8 cellular contexts compared by ENCODE assay signal in the genomic region with DNA sequence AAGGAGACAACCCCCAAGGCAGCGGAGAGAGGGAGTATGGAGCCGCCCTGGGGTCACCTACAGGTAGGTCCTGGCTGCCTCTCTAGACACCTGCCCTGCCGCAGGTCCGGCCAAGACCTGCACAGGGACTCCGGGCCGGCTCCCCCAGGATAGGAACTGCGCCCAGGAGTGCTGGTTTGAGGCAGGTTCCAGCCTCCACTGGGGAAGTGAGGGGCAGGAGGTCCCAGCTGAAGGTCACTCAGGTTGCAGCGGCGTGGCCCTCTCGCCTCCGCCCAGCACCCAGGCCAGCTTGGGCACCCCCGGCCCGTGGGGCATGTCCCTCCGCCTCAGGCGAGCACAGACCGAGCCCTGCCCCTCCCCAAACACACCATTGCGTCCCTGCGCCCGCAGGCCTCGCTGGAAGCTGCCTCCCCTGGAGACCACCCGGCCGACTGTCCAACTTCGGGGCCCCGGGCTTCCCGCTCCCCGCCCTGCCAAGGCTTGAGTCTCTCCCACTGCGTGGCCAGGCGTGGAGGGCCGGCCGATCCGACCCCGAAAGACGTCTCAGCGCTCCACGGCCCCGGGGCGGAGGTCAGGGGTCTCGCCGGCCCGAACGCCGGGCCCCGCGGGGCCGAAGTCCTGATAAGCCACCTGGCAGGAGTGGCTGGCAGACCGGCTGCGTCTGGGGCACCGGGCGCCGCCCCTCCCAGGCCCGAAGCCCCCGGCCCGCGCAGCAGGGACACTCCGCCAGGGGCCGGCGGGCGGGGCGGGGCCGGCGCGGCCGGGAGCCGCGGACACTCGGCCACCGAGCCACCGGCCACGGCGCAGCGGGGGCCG. TPM values are rescaled to one million over a fixed set of nuclear protein-coding genes. Genes with fewer than 3 reads are reported as not detected.
DNase-seq lines count a peak whose midpoint lies in the region; ATAC-seq and TF ChIP-seq lines count a peak whose summit lies in the region.

No MANE protein-coding gene starts in this region.

- no peaks in the 10 kb centered on the region for H3F3A ChIP-seq in SK-N-SH (replicated peaks; ENCODE audit: insufficient read depth)

- peak overlapping the region; percentile 91 for H3K9ac ChIP-seq in SK-N-SH
- peak overlapping the region; percentile 97 for H3K9ac ChIP-seq in rectal smooth muscle tissue (ENCODE audit: low read length)

- no peak for TF ChIP-seq CTCF in SK-N-SH (IDR thresholded peaks at IDR 0.05)

- H3K4me3 Mint-ChIP-seq in T-helper 2 cell treated with Interferon-gamma antibody and Interleukin-4, amounts not matched to agents 5 μg/mL and 100 μg/mL, for 36 hours, result peak overlapping the region; percentile 74

- no peak for TF ChIP-seq EP300 in SK-N-SH (IDR thresholded peaks at IDR 0.05; ENCODE audit: borderline replicate concordance in 1 of 2, low read depth in 1 of 2, low read length in 1 of 2)

- no peak overlapping the region for H2AFZ ChIP-seq in SK-N-SH (ENCODE audit: low read depth)

- peaks cover 7% of the 10 kb centered on the region for H3K27me3 Mint-ChIP-seq in T-helper 2 cell treated with Interferon-gamma antibody and Interleukin-4, amounts not matched to agents 5 μg/mL and 100 μg/mL, for 36 hours (ENCODE audit: low read depth)

- peak overlapping the region; percentile 68 to 80 for H3K4me3 ChIP-seq in SK-N-SH (ENCODE audit: low read depth in 2 of 2, low read length in 1 of 2)
- peak overlapping the region; percentile 88 for H3K4me3 ChIP-seq in rectal smooth muscle tissue (ENCODE audit: low read length)

- peaks cover 20% of the 10 kb centered on the region for H3K36me3 Mint-ChIP-seq in T-helper 2 cell treated with Interferon-gamma antibody and Interleukin-4, amounts not matched to agents 5 μg/mL and 100 μg/mL, for 36 hours (ENCODE audit: low read depth)

- no peaks in the 10 kb centered on the region for H3K9me3 ChIP-seq in SK-N-SH

- no peaks in the 10 kb centered on the region for H3K36me3 ChIP-seq in SK-N-SH (replicated peaks in 1 of 2; ENCODE audit: control insufficient read depth in 1 of 2, insufficient read depth in 2 of 2, low read length in 1 of 2)
- no peaks in the 10 kb centered on the region for H3K36me3 ChIP-seq in rectal smooth muscle tissue (ENCODE audit: control insufficient read depth, insufficient read depth, low read length)

- peak overlapping the region; percentile 80 to 94 for H3K27ac ChIP-seq in SK-N-SH (ENCODE audit: low read depth in 2 of 2, low read length in 1 of 2)
- H3K27ac ChIP-seq in rectal smooth muscle tissue (ENCODE audit: low read depth, low read length), result peak overlapping the region; percentile 99

- CTCF ChIA-PET in SK-N-SH (lab: Yijun Ruan, JAX), result interaction anchor here (1.4 to 9.4 kb wide), 2 partner anchors 32 to 156 kb away, joined by 5 to 47 read pairs; a partner anchor contains a TSS

- POLR2A ChIA-PET in SK-N-SH (lab: Yijun Ruan, JAX), result no interaction called here

- H3K27me3 ChIP-seq in SK-N-SH (ENCODE audit: insufficient read depth), result no peaks in the 10 kb centered on the region
- H3K27me3 ChIP-seq in rectal smooth muscle tissue (ENCODE audit: control insufficient read depth, insufficient read depth, low read length), result no peaks in the 10 kb centered on the region

- H3K4me1 ChIP-seq in SK-N-SH (ENCODE audit: control insufficient read depth in 1 of 2, insufficient read depth in 2 of 2, low read depth in 1 of 2, low read length in 1 of 2) (peaks cover 0 to 29% of the 10 kb centered on the region in 2 experiments; a peak in 1 of 4 replicates), rectal smooth muscle tissue (ENCODE audit: control insufficient read depth, insufficient read depth, low read length) (peaks cover 2% of the 10 kb centered on the region)

- peak overlapping the region; percentile 87 for H3K27ac Mint-ChIP-seq in T-helper 2 cell treated with Interferon-gamma antibody and Interleukin-4, amounts not matched to agents 5 μg/mL and 100 μg/mL, for 36 hours

- TF ChIP-seq RAD21 in SK-N-SH (IDR thresholded peaks at IDR 0.05; ENCODE audit: low read length), result no peak

- ATAC-seq in SK-N-SH treated with all-trans-retinoic acid at 6 μM for 48 hours (no peak), Right ventricle myocardium superior (ENCODE audit: poor library complexity) (peak; percentile 0)

- no peaks in the 10 kb centered on the region for H3K9me2 ChIP-seq in SK-N-SH

- DNase-seq in SK-N-SH (peak; percentile 82), Right ventricle myocardium superior (peak; percentile 59), DMS153 (lab: John Stamatoyannopoulos, UW) (no peak), NCI-H1930 (lab: John Stamatoyannopoulos, UW) (no peak)
- no peak for DNase-seq in T-helper 2 cell treated with Interferon-gamma antibody and Interleukin-4, amounts not matched to agents 5 μg/mL and 100 μg/mL, for 36 hours (ENCODE audit: low spot score)
- DNase-seq in activated naive CD4-positive, alpha-beta T cell treated with Interleukin-2 at 50 U/mL for 16 hours, result no peak

- H3K4me2 ChIP-seq in SK-N-SH, result peak overlapping the region; percentile 96

- intact Hi-C loops in Right ventricle myocardium superior (cut with DNase I), result no loop called here

- H3K4me1 Mint-ChIP-seq in T-helper 2 cell treated with Interferon-gamma antibody and Interleukin-4, amounts not matched to agents 5 μg/mL and 100 μg/mL, for 36 hours (ENCODE audit: low read depth), result peaks cover 16% of the 10 kb centered on the region

- 70% methylated on average over 7 of the region's 72 CpGs for WGBS in SK-N-SH (ENCODE audit: low lambda C conversion rate)

- no peaks in the 10 kb centered on the region for H3K9me3 Mint-ChIP-seq in T-helper 2 cell treated with Interferon-gamma antibody and Interleukin-4, amounts not matched to agents 5 μg/mL and 100 μg/mL, for 36 hours

- H4K20me1 ChIP-seq in SK-N-SH (ENCODE audit: insufficient read depth), result peaks cover 30% of the 10 kb centered on the region

- peaks cover 35% of the 10 kb centered on the region for H3K79me2 ChIP-seq in SK-N-SH (ENCODE audit: insufficient read depth)

TF ChIP-seq in SK-N-SH, 30 proteins besides CTCF, POLR2A, EP300 and RAD21 (continues in another document):
- TF ChIP-seq ELF1 (IDR thresholded peaks at IDR 0.05) (no peak), MEF2A (IDR thresholded peaks at IDR 0.05; ENCODE audit: borderline replicate concordance, low read depth) (no peak), TAF1 (IDR thresholded peaks at IDR 0.05; ENCODE audit: borderline replicate concordance, low read depth, low read length) (no peak), TCF12 (IDR thresholded peaks at IDR 0.05) (no peak)
- TF ChIP-seq, protein P1, sequence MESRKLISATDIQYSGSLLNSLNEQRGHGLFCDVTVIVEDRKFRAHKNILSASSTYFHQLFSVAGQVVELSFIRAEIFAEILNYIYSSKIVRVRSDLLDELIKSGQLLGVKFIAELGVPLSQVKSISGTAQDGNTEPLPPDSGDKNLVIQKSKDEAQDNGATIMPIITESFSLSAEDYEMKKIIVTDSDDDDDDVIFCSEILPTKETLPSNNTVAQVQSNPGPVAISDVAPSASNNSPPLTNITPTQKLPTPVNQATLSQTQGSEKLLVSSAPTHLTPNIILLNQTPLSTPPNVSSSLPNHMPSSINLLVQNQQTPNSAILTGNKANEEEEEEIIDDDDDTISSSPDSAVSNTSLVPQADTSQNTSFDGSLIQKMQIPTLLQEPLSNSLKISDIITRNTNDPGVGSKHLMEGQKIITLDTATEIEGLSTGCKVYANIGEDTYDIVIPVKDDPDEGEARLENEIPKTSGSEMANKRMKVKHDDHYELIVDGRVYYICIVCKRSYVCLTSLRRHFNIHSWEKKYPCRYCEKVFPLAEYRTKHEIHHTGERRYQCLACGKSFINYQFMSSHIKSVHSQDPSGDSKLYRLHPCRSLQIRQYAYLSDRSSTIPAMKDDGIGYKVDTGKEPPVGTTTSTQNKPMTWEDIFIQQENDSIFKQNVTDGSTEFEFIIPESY (IDR thresholded peaks at IDR 0.05; ENCODE audit: borderline replicate concordance, low read depth), result no peak

TF ChIP-seq in SK-N-SH treated with all-trans-retinoic acid at 6 μM for 48 hours, 23 proteins besides CTCF, POLR2A, EP300 and RAD21 (continues in another document):
- TF ChIP-seq GLIS3 (CRISPR knock-in tag; IDR thresholded peaks at IDR 0.05) (no peak), PPARA (CRISPR knock-in tag; IDR thresholded peaks at IDR 0.05; ENCODE audit: borderline replicate concordance) (no peak)
- TF ChIP-seq, protein P2, sequence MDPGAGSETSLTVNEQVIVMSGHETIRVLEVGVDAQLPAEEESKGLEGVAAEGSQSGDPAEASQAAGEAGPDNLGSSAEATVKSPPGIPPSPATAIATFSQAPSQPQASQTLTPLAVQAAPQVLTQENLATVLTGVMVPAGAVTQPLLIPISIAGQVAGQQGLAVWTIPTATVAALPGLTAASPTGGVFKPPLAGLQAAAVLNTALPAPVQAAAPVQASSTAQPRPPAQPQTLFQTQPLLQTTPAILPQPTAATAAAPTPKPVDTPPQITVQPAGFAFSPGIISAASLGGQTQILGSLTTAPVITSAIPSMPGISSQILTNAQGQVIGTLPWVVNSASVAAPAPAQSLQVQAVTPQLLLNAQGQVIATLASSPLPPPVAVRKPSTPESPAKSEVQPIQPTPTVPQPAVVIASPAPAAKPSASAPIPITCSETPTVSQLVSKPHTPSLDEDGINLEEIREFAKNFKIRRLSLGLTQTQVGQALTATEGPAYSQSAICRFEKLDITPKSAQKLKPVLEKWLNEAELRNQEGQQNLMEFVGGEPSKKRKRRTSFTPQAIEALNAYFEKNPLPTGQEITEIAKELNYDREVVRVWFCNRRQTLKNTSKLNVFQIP (CRISPR knock-in tag; IDR thresholded peaks at IDR 0.05; ENCODE audit: borderline replicate concordance, low read depth), result no peak
- TF ChIP-seq, protein P3, sequence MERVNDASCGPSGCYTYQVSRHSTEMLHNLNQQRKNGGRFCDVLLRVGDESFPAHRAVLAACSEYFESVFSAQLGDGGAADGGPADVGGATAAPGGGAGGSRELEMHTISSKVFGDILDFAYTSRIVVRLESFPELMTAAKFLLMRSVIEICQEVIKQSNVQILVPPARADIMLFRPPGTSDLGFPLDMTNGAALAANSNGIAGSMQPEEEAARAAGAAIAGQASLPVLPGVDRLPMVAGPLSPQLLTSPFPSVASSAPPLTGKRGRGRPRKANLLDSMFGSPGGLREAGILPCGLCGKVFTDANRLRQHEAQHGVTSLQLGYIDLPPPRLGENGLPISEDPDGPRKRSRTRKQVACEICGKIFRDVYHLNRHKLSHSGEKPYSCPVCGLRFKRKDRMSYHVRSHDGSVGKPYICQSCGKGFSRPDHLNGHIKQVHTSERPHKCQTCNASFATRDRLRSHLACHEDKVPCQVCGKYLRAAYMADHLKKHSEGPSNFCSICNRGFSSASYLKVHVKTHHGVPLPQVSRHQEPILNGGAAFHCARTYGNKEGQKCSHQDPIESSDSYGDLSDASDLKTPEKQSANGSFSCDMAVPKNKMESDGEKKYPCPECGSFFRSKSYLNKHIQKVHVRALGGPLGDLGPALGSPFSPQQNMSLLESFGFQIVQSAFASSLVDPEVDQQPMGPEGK (CRISPR knock-in tag; IDR thresholded peaks at IDR 0.05; ENCODE audit: borderline replicate concordance), result no peak

RNA-seq across cellular contexts. Expression of a gene that starts 1.4 kb away (rescaled TPM):
- 3.5 and 7.2 TPM in 2 replicates for polyA plus RNA-seq in SK-N-SH (2012; rRNA removed)
- polyA plus RNA-seq in SK-N-SH (2012; cell fraction: cytosol; rRNA removed), result 7.1 and 8.9 TPM in 2 replicates
- 14.0 and 14.8 TPM in 2 replicates for polyA plus RNA-seq in SK-N-SH (2012; cell fraction: nucleus; rRNA removed)
- 35.1 TPM for total RNA-seq in Right ventricle myocardium superior

RNA-seq across cellular contexts. Expression of a gene that starts 32.2 kb away (rescaled TPM):
- 35.6 and 58.3 TPM in 2 replicates for polyA plus RNA-seq in SK-N-SH (2012; rRNA removed)
- polyA plus RNA-seq in SK-N-SH (2012; cell fraction: cytosol; rRNA removed), result 26.9 and 34.4 TPM in 2 replicates
- polyA plus RNA-seq in SK-N-SH (2012; cell fraction: nucleus; rRNA removed), result 75.0 and 112 TPM in 2 replicates
- total RNA-seq in Right ventricle myocardium superior, result 38.7 TPM

Comparison
In these comparisons a context has a peak if more than half of its experiments do, and no peak if none do; other contexts are left out.
1. DNase-seq: peak in SK-N-SH (single experiment) and Right ventricle myocardium superior (single experiment); none in T-helper 2 cell treated with Interferon-gamma antibody and Interleukin-4, amounts not matched to agents 5 μg/mL and 100 μg/mL, for 36 hours (single experiment), DMS153 (single experiment), NCI-H1930 (0 of 2) and activated naive CD4-positive, alpha-beta T cell treated with Interleukin-2 at 50 U/mL for 16 hours (single experiment).